1 cellular context compared by ENCODE assay signal in the genomic region with DNA sequence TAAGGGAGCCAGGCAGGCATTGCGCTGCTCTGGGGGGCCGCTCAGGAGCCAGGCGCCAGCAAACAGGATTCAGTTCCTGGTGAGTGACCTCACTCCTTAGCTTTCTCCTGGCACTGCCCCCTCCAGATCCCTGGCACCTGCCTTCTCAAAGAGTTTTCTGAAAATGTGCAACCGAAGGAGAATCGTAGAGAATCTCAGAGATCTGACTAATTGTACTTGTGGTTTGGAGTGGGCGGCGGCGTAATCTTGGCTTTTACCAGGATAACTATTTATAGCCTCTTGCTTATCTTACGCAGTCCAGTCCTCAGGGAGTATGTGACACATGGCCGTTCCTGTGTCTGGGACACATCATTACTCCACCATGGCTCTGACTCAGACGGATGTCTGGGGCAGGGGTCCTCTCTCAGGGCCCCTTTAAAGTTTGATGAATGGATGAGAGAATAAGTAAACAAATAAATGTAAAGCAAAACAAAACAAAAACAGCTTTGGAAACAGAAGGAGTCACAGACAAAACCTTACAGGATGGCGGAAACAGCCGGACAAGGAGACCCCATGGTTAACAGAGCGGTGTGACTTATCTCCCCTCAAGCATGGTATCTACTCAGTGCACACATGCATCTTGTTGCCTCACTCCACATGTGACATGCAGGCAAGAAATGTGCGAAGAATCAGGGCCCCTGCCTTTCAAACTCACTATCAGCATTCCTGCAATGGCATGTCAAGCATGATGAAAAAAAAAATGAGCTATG.
TF ChIP-seq lines count a peak whose summit lies in the region.

No MANE protein-coding gene starts in this region.

TF ChIP-seq in K562, 482 proteins besides CTCF, POLR2A, EP300 and RAD21 (continued from another document and continues in another):
- no peak for TF ChIP-seq RBFOX2 (IDR thresholded peaks at IDR 0.05; ENCODE audit: low read depth, low read length)
- no peak for TF ChIP-seq ARNT (IDR thresholded peaks at IDR 0.05)
- TF ChIP-seq, protein P1, sequence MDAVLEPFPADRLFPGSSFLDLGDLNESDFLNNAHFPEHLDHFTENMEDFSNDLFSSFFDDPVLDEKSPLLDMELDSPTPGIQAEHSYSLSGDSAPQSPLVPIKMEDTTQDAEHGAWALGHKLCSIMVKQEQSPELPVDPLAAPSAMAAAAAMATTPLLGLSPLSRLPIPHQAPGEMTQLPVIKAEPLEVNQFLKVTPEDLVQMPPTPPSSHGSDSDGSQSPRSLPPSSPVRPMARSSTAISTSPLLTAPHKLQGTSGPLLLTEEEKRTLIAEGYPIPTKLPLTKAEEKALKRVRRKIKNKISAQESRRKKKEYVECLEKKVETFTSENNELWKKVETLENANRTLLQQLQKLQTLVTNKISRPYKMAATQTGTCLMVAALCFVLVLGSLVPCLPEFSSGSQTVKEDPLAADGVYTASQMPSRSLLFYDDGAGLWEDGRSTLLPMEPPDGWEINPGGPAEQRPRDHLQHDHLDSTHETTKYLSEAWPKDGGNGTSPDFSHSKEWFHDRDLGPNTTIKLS (IDR thresholded peaks at IDR 0.05; ENCODE audit: borderline replicate concordance, low read depth): peak; percentile 44; the same call in 1 of the 2 replicates
- peak; percentile 31; the same call in 1 of the 2 replicates for TF ChIP-seq CTBP1 (IDR thresholded peaks at IDR 0.05; ENCODE audit: borderline replicate concordance)
- TF ChIP-seq, protein P2, sequence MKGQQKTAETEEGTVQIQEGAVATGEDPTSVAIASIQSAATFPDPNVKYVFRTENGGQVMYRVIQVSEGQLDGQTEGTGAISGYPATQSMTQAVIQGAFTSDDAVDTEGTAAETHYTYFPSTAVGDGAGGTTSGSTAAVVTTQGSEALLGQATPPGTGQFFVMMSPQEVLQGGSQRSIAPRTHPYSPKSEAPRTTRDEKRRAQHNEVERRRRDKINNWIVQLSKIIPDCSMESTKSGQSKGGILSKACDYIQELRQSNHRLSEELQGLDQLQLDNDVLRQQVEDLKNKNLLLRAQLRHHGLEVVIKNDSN (CRISPR knock-in tag; IDR thresholded peaks at IDR 0.05): no peak
- TF ChIP-seq POU5F1 (IDR thresholded peaks at IDR 0.05; ENCODE audit: borderline replicate concordance, low read depth, low read length, partially characterized antibody): no peak
- TF ChIP-seq SIN3B (IDR thresholded peaks at IDR 0.05; ENCODE audit: low read depth): no peak
- TF ChIP-seq NFIC (IDR thresholded peaks at IDR 0.05): peak; percentile 57
- no peak for TF ChIP-seq ZFP1 (CRISPR knock-in tag; IDR thresholded peaks at IDR 0.05)
- peak; percentile 84 for TF ChIP-seq DPF2 (IDR thresholded peaks at IDR 0.05)
- TF ChIP-seq EP400 (IDR thresholded peaks at IDR 0.05): no peak
- peak in 1 of 2 experiments; percentile 85; a peak in 2 of 4 replicates for TF ChIP-seq RCOR1 (IDR thresholded peaks at IDR 0.05; ENCODE audit: borderline replicate concordance in 1 of 2, low read depth in 2 of 2, low read length in 2 of 2)
- no peak for TF ChIP-seq KAT7 (CRISPR knock-in tag; IDR thresholded peaks at IDR 0.05; ENCODE audit: borderline replicate concordance)
- no peak for TF ChIP-seq NR1H2 (CRISPR knock-in tag; IDR thresholded peaks at IDR 0.05)
- no peak for TF ChIP-seq RBM22 (IDR thresholded peaks at IDR 0.05; ENCODE audit: low read depth, low read length, poor library complexity, severe bottlenecking)
- TF ChIP-seq CEBPB (tag; IDR thresholded peaks at IDR 0.05): peak; percentile 32; the same call in 1 of the 2 replicates
- no peak for TF ChIP-seq PHB (CRISPR knock-in tag; IDR thresholded peaks at IDR 0.05)
- TF ChIP-seq ZSCAN29 (IDR thresholded peaks at IDR 0.05): no peak
- no peak for TF ChIP-seq HSF4 (CRISPR knock-in tag; IDR thresholded peaks at IDR 0.05; ENCODE audit: borderline replicate concordance)
- no peak for TF ChIP-seq PHB2 (IDR thresholded peaks at IDR 0.05; ENCODE audit: low read depth)
- no peak for TF ChIP-seq ILK (tag; IDR thresholded peaks at IDR 0.05; ENCODE audit: borderline replicate concordance, low read depth)
- no peak for TF ChIP-seq CCAR2 (IDR thresholded peaks at IDR 0.05; ENCODE audit: low read depth, low read length)
- TF ChIP-seq, protein P3, sequence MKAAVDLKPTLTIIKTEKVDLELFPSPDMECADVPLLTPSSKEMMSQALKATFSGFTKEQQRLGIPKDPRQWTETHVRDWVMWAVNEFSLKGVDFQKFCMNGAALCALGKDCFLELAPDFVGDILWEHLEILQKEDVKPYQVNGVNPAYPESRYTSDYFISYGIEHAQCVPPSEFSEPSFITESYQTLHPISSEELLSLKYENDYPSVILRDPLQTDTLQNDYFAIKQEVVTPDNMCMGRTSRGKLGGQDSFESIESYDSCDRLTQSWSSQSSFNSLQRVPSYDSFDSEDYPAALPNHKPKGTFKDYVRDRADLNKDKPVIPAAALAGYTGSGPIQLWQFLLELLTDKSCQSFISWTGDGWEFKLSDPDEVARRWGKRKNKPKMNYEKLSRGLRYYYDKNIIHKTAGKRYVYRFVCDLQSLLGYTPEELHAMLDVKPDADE (conservative IDR thresholded peaks at IDR 0.05; ENCODE audit: control insufficient read depth, low read depth, low read length): no peak
- no peak for TF ChIP-seq ERF (CRISPR knock-in tag; IDR thresholded peaks at IDR 0.05)
- TF ChIP-seq EWSR1 (IDR thresholded peaks at IDR 0.05; ENCODE audit: borderline replicate concordance, low read depth, partially characterized antibody): no peak
- no peak for TF ChIP-seq SETDB1 (IDR thresholded peaks at IDR 0.05; ENCODE audit: low read length)
- TF ChIP-seq SP2 (IDR thresholded peaks at IDR 0.05; ENCODE audit: extremely low read depth, low read depth, low read length, poor library complexity, severe bottlenecking): no peak
- TF ChIP-seq CREBBP (IDR thresholded peaks at IDR 0.05; ENCODE audit: low read depth, low read length): no peak
- TF ChIP-seq MXI1 (IDR thresholded peaks at IDR 0.05; ENCODE audit: low read depth, low read length): no peak
- no peak for TF ChIP-seq TAF1 (IDR thresholded peaks at IDR 0.05; ENCODE audit: control insufficient read depth, extremely low read depth, insufficient read depth, low read length, severe bottlenecking)
- TF ChIP-seq ASH1L (IDR thresholded peaks at IDR 0.05; ENCODE audit: borderline replicate concordance, low read depth, partially characterized antibody): no peak
- TF ChIP-seq ZNF3 (CRISPR knock-in tag; IDR thresholded peaks at IDR 0.05): no peak
- TF ChIP-seq ZC3H8 (IDR thresholded peaks at IDR 0.05): no peak
- peak; percentile 91 for TF ChIP-seq ARID1B (IDR thresholded peaks at IDR 0.05)
- TF ChIP-seq JUND (IDR thresholded peaks at IDR 0.05; ENCODE audit: borderline replicate concordance, low read depth, low read length): peak; percentile 73
- TF ChIP-seq JUND (tag; IDR thresholded peaks at IDR 0.05; ENCODE audit: borderline replicate concordance, low read depth, low read length): peak; percentile 66; the same call in 2 of the 3 replicates
- TF ChIP-seq, protein P4, sequence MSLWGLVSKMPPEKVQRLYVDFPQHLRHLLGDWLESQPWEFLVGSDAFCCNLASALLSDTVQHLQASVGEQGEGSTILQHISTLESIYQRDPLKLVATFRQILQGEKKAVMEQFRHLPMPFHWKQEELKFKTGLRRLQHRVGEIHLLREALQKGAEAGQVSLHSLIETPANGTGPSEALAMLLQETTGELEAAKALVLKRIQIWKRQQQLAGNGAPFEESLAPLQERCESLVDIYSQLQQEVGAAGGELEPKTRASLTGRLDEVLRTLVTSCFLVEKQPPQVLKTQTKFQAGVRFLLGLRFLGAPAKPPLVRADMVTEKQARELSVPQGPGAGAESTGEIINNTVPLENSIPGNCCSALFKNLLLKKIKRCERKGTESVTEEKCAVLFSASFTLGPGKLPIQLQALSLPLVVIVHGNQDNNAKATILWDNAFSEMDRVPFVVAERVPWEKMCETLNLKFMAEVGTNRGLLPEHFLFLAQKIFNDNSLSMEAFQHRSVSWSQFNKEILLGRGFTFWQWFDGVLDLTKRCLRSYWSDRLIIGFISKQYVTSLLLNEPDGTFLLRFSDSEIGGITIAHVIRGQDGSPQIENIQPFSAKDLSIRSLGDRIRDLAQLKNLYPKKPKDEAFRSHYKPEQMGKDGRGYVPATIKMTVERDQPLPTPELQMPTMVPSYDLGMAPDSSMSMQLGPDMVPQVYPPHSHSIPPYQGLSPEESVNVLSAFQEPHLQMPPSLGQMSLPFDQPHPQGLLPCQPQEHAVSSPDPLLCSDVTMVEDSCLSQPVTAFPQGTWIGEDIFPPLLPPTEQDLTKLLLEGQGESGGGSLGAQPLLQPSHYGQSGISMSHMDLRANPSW (CRISPR knock-in tag; IDR thresholded peaks at IDR 0.05): no peak
- no peak for TF ChIP-seq NONO (IDR thresholded peaks at IDR 0.05; ENCODE audit: low read depth in 2 of 2, low read length in 1 of 2)
- TF ChIP-seq ZBTB7A (IDR thresholded peaks at IDR 0.05; ENCODE audit: borderline replicate concordance, control insufficient read depth, low read depth, low read length): peak; percentile 94
- TF ChIP-seq MTA1 (IDR thresholded peaks at IDR 0.05; ENCODE audit: borderline replicate concordance): no peak
- TF ChIP-seq, protein P5, sequence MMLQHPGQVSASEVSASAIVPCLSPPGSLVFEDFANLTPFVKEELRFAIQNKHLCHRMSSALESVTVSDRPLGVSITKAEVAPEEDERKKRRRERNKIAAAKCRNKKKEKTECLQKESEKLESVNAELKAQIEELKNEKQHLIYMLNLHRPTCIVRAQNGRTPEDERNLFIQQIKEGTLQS (IDR thresholded peaks at IDR 0.05): peak; percentile 84
- TF ChIP-seq, protein P5 (CRISPR knock-in tag; conservative IDR thresholded peaks at IDR 0.05): no peak; the same call in 1 of the 2 replicates
- no peak for TF ChIP-seq NELFE (IDR thresholded peaks at IDR 0.05; ENCODE audit: insufficient read depth, insufficient read length)
- TF ChIP-seq SREBF2 (CRISPR knock-in tag; IDR thresholded peaks at IDR 0.05): no peak
- TF ChIP-seq ZNF644 (tag; IDR thresholded peaks at IDR 0.05; ENCODE audit: low read depth): 0 out of 2 replicates have a peak, but pooled peaks have one; percentile 22
- TF ChIP-seq ETV1 (tag; conservative IDR thresholded peaks at IDR 0.05; ENCODE audit: low read depth): no peak
- TF ChIP-seq SRSF9 (IDR thresholded peaks at IDR 0.05; ENCODE audit: borderline replicate concordance, low read depth, low read length): no peak
- peak; percentile 52; the same call in 1 of the 2 replicates for TF ChIP-seq ESRRA (IDR thresholded peaks at IDR 0.05; ENCODE audit: borderline replicate concordance, low read depth)
- TF ChIP-seq, protein P6, sequence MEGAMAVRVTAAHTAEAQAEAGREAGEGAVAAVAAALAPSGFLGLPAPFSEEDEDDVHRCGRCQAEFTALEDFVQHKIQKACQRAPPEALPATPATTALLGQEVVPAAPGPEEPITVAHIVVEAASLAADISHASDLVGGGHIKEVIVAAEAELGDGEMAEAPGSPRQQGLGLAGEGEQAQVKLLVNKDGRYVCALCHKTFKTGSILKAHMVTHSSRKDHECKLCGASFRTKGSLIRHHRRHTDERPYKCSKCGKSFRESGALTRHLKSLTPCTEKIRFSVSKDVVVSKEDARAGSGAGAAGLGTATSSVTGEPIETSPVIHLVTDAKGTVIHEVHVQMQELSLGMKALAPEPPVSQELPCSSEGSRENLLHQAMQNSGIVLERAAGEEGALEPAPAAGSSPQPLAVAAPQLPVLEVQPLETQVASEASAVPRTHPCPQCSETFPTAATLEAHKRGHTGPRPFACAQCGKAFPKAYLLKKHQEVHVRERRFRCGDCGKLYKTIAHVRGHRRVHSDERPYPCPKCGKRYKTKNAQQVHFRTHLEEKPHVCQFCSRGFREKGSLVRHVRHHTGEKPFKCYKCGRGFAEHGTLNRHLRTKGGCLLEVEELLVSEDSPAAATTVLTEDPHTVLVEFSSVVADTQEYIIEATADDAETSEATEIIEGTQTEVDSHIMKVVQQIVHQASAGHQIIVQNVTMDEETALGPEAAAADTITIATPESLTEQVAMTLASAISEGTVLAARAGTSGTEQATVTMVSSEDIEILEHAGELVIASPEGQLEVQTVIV (CRISPR knock-in tag; IDR thresholded peaks at IDR 0.05; ENCODE audit: borderline replicate concordance): no peak
- no peak for TF ChIP-seq CEBPG (CRISPR knock-in tag; IDR thresholded peaks at IDR 0.05)
- TF ChIP-seq CEBPG (tag; conservative IDR thresholded peaks at IDR 0.05 in 1 of 2, IDR thresholded peaks at IDR 0.05 in 1 of 2): peak in 1 of 2 experiments; percentile 74; a peak in 1 of 4 replicates
- TF ChIP-seq, protein P7, sequence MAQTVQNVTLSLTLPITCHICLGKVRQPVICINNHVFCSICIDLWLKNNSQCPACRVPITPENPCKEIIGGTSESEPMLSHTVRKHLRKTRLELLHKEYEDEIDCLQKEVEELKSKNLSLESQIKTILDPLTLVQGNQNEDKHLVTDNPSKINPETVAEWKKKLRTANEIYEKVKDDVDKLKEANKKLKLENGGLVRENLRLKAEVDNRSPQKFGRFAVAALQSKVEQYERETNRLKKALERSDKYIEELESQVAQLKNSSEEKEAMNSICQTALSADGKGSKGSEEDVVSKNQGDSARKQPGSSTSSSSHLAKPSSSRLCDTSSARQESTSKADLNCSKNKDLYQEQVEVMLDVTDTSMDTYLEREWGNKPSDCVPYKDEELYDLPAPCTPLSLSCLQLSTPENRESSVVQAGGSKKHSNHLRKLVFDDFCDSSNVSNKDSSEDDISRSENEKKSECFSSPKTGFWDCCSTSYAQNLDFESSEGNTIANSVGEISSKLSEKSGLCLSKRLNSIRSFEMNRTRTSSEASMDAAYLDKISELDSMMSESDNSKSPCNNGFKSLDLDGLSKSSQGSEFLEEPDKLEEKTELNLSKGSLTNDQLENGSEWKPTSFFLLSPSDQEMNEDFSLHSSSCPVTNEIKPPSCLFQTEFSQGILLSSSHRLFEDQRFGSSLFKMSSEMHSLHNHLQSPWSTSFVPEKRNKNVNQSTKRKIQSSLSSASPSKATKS (CRISPR knock-in tag; IDR thresholded peaks at IDR 0.05): no peak
- TF ChIP-seq SRSF1 (IDR thresholded peaks at IDR 0.05; ENCODE audit: low read depth, low read length): no peak
- TF ChIP-seq ZNF324 (CRISPR knock-in tag; IDR thresholded peaks at IDR 0.05): no peak
- no peak for TF ChIP-seq POLR2B (IDR thresholded peaks at IDR 0.05; ENCODE audit: low read depth, partially characterized antibody)
- TF ChIP-seq NFIX (CRISPR knock-in tag; IDR thresholded peaks at IDR 0.05; ENCODE audit: low read depth): no peak
- TF ChIP-seq CBX2 (IDR thresholded peaks at IDR 0.05; ENCODE audit: insufficient read depth, low read length, poor library complexity, severe bottlenecking): no peak
- no peak for TF ChIP-seq BMI1 (IDR thresholded peaks at IDR 0.05; ENCODE audit: low read length)
- peak; percentile 62; the same call in 1 of the 2 replicates for TF ChIP-seq MTA2 (IDR thresholded peaks at IDR 0.05; ENCODE audit: low read depth)
- TF ChIP-seq FIP1L1 (IDR thresholded peaks at IDR 0.05; ENCODE audit: low read depth, low read length, poor library complexity, severe bottlenecking): no peak
- TF ChIP-seq SOX6 (IDR thresholded peaks at IDR 0.05): peak; percentile 71
- TF ChIP-seq, protein P8, sequence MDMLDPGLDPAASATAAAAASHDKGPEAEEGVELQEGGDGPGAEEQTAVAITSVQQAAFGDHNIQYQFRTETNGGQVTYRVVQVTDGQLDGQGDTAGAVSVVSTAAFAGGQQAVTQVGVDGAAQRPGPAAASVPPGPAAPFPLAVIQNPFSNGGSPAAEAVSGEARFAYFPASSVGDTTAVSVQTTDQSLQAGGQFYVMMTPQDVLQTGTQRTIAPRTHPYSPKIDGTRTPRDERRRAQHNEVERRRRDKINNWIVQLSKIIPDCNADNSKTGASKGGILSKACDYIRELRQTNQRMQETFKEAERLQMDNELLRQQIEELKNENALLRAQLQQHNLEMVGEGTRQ (CRISPR knock-in tag; IDR thresholded peaks at IDR 0.05): peak; percentile 36; the same call in 1 of the 2 replicates
